In genomic region chr19:52398091-52398461, GRCh38 we compare ENCODE assay signal across 1 cellular context.
TF ChIP-seq lines count a peak whose summit lies in the region.

No MANE protein-coding gene starts in this region.

TF ChIP-seq in K562, 482 proteins besides CTCF, POLR2A, EP300 and RAD21:
- TF ChIP-seq ZNF263 (CRISPR knock-in tag; IDR thresholded peaks at IDR 0.05; ENCODE audit: borderline replicate concordance) (no peak), ZNF639 (CRISPR knock-in tag; conservative IDR thresholded peaks at IDR 0.05 in 1 of 2, IDR thresholded peaks at IDR 0.05 in 1 of 2) (peak in 1 of 2 experiments; percentile 43; a peak in 1 of 4 replicates), GTF2E2 (tag; IDR thresholded peaks at IDR 0.05) (0 out of 2 replicates have a peak, but pooled peaks have one; percentile 7), PHF20 (IDR thresholded peaks at IDR 0.05; ENCODE audit: partially characterized antibody) (peak; percentile 10), MTA3 (IDR thresholded peaks at IDR 0.05; ENCODE audit: borderline replicate concordance) (no peak), ZC3H11A (IDR thresholded peaks at IDR 0.05; ENCODE audit: low read depth, low read length) (no peak), POLR3A (IDR thresholded peaks at IDR 0.05; ENCODE audit: borderline replicate concordance, extremely low read depth, insufficient read depth, insufficient read length) (no peak), ZNF589 (CRISPR knock-in tag; IDR thresholded peaks at IDR 0.05; ENCODE audit: low read depth) (no peak)
TF ChIP-seq in K562: peak in this region for 3.
